ENCODE assay signal across 15 cellular contexts in the genomic region with DNA sequence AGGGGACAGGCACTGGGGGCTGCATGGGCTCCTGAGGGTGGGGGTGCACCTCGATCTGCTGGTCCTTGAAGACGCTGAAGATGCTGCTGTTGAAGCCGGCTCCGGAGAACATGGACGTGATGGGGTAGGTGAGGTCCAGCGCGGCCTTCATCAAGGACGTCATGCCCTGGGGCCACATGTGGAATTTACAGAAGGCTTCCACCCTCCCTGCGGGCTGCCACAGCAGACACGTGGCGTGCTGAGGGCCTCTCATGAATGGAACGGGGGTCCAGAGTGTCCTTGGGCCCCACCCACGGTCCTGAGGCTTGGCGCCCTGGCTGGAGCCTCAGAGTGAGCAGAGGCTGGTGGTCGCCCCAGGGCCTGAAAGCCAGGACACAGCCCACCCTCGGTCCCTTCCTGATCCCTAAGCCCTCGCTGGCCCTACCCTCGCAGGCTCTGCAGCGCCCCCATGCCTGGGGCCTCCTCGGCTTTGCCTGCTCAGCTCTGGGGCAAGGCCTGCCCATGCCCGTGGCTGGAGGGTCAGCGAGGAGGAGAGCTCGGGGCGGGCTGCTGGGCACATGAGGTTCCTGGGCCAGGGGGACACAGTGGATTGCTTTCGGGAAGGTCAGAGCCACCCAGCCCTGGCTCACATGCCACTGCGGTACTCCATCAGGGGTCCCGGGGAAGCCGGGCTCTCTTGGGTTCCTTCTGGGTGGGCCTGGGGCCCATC. TPM values are rescaled to one million over a fixed set of nuclear protein-coding genes. Genes with fewer than 3 reads are reported as not detected.
DNase-seq lines count a peak whose midpoint lies in the region; ATAC-seq and TF ChIP-seq lines count a peak whose summit lies in the region.
"Had no signal": no experiment of that assay in that cellular context is flagged by ENCODE, and none has a peak within 500 bp of the region (broad histone marks: within the 10 kb centered on the region; RNA-seq: fewer than 3 reads in every experiment).

No MANE protein-coding gene starts in this region.

- H3K9me3 ChIP-seq in RWPE2 (ENCODE audit: severe bottlenecking) (no peaks in the 10 kb centered on the region), lower lobe of right lung (no peaks in the 10 kb centered on the region), upper lobe of right lung (no peaks in the 10 kb centered on the region)

- H3K27ac ChIP-seq in RWPE2 (ENCODE audit: poor library complexity, severe bottlenecking) (no peak overlapping the region), lower lobe of right lung (no peak overlapping the region), upper lobe of right lung (no peak overlapping the region)
- H3K27ac ChIP-seq: C4-2B had no signal

- no peaks in the 10 kb centered on the region for H3K36me3 ChIP-seq in RWPE2 (ENCODE audit: low read depth)
- H3K36me3 ChIP-seq in lower lobe of right lung: no peaks in the 10 kb centered on the region
- no peaks in the 10 kb centered on the region for H3K36me3 ChIP-seq in upper lobe of right lung

- H3K27me3 ChIP-seq in RWPE2 (ENCODE audit: insufficient read depth, poor library complexity, severe bottlenecking) (no peaks in the 10 kb centered on the region), lower lobe of right lung (ENCODE audit: low read depth) (no peaks in the 10 kb centered on the region), upper lobe of right lung (no peaks in the 10 kb centered on the region)

- H3K4me1 ChIP-seq in RWPE2 (ENCODE audit: insufficient read depth, poor library complexity, severe bottlenecking) (no peaks in the 10 kb centered on the region), lower lobe of right lung (peaks cover 4% of the 10 kb centered on the region), upper lobe of right lung (peaks cover 6% of the 10 kb centered on the region)

- TF ChIP-seq CTCF in RWPE2 (IDR thresholded peaks at IDR 0.05; ENCODE audit: poor library complexity, severe bottlenecking): no peak
- TF ChIP-seq CTCF in lower lobe of right lung (IDR thresholded peaks at IDR 0.05): no peak
- TF ChIP-seq CTCF in upper lobe of right lung (IDR thresholded peaks at IDR 0.05): no peak

- peak; percentile 42 for DNase-seq in Right ventricle myocardium superior
- no peak for DNase-seq in Right ventricle myocardium inferior (ENCODE audit: missing footprints)
- DNase-seq in RWPE2 (ENCODE audit: low spot score): peak; percentile 68
- DNase-seq in lower lobe of right lung: peak; percentile 39
- peak; percentile 61 for DNase-seq in upper lobe of right lung
- no peak for DNase-seq in SW 1271 (lab: John Stamatoyannopoulos, UW)
- DNase-seq: DMS 273 treated with DMSO at 0.1 percent for 48 hours, HFFc6, KBM-7, NCI-H1417 treated with DMSO at 0.1 percent for 48 hours, NCI-H1930, NCI-H526 treated with DMSO at 0.1 percent for 48 hours had no signal

- H3K4me3 ChIP-seq in RWPE2 (ENCODE audit: severe bottlenecking) (no peak overlapping the region), lower lobe of right lung (no peak overlapping the region), upper lobe of right lung (no peak overlapping the region)

- ATAC-seq in Right ventricle myocardium superior (ENCODE audit: poor library complexity) (no peak), Right ventricle myocardium inferior (no peak), RWPE2 (ENCODE audit: low read depth) (no peak), lower lobe of right lung (no peak), upper lobe of right lung (no peak), HG03457 (IDR thresholded peaks at IDR 0.05; ENCODE audit: unreplicated experiment) (no peak)

- intact Hi-C loops in Right ventricle myocardium superior (cut with DNase I) (no loop called here), Right ventricle myocardium inferior (cut with DNase I) (no loop called here), lower lobe of right lung (cut with DNase I) (no loop called here), upper lobe of right lung (cut with DNase I) (no loop called here)

RNA-seq across cellular contexts. Expression of a gene that starts 5.3 kb away (rescaled TPM):
- total RNA-seq in Right ventricle myocardium superior: 10.0 TPM
- total RNA-seq in Right ventricle myocardium inferior: 11.5 TPM
- 20.7 TPM for total RNA-seq in lower lobe of right lung
- 23.9 TPM for total RNA-seq in upper lobe of right lung

RNA-seq across cellular contexts. Expression of a gene that starts 23.3 kb away (rescaled TPM):
- not detected for total RNA-seq in Right ventricle myocardium superior
- not detected for total RNA-seq in Right ventricle myocardium inferior
- 0.15 TPM for total RNA-seq in lower lobe of right lung
- not detected for total RNA-seq in upper lobe of right lung
- total RNA-seq: HFFc6, RPMI7951 had no signal

RNA-seq across cellular contexts. Expression of a gene that starts 41.3 kb away (rescaled TPM):
- 1.7 TPM for total RNA-seq in Right ventricle myocardium superior
- 2.2 TPM for total RNA-seq in Right ventricle myocardium inferior
- 6.9 TPM for total RNA-seq in lower lobe of right lung
- total RNA-seq in upper lobe of right lung: 6.5 TPM
- total RNA-seq: RPMI7951 had no signal

RNA-seq across cellular contexts. Expression of a gene that starts 41.5 kb away (rescaled TPM):
- total RNA-seq in Right ventricle myocardium superior: 6.9 TPM
- 6.8 TPM for total RNA-seq in Right ventricle myocardium inferior
- 25.2 TPM for total RNA-seq in lower lobe of right lung
- 27.3 TPM for total RNA-seq in upper lobe of right lung

Comparison
In these comparisons a context has a peak if more than half of its experiments do, and no peak if none do; other contexts are left out.
1. DNase-seq: peak in Right ventricle myocardium superior (single experiment), RWPE2 (single experiment), lower lobe of right lung (single experiment) and upper lobe of right lung (single experiment); none in Right ventricle myocardium inferior (single experiment) and SW 1271 (0 of 2).